ENCODE assay signal across 3 cellular contexts in the genomic region with DNA sequence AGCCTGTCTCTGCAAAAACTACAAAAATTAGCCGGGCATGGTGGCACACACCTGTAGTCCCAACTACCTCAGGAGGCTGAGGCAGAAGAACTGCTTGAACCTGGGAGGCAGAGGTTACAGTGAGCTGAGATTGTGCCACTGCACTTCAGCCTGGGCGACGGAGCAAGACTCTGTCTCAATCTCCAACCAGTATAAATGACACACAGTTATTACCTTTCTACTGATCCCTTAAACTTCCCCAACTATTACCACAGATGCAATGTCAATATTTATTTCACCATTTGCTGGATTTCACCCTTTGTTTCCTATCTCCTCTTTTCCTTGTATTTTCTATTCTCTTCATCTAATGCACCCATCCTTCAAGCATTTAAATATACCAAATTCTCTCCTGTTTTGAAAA.
"Had no signal": no experiment of that assay in that cellular context is flagged by ENCODE, and none has a peak within 500 bp of the region (broad histone marks: within the 10 kb centered on the region; RNA-seq: fewer than 3 reads in every experiment).

No MANE protein-coding gene starts in this region.

- ATAC-seq: GM12878 had no signal

- DNase-seq: GDM1, GF-D8 had no signal
